Comparison of ENCODE assay signal across 24 cellular contexts in the genomic region with DNA sequence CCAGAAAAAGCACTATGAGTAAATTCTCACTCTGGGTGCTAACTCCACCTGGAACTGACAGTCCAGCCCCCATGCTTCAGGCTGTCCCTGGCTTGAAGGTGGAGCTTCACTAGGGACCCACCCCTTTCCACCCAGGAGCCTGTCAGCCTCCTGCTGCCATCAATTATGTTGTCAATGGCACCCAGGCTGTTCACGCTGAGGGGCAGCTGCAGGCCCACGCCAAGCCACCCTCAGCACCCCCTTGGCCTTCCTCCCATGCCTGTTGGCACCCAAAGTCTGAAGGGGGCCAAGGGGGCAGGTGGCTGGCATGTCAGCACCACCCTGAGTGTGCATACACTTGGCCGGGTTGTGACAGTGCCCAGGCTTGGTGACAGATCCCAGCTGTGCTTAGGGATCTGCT.
"Had no signal": no experiment of that assay in that cellular context is flagged by ENCODE, and none has a peak within 500 bp of the region (broad histone marks: within the 10 kb centered on the region; RNA-seq: fewer than 3 reads in every experiment).

No MANE protein-coding gene starts in this region.

- H3K27me3 Mint-ChIP-seq: central memory CD8-positive, alpha-beta T cell had no signal

- H3K27ac Mint-ChIP-seq: naive thymus-derived CD4-positive, alpha-beta T cell; nephron had no signal

- H3K9me3 Mint-ChIP-seq: nephron had no signal

- ATAC-seq: foreskin keratinocyte; left cardiac atrium; left lung; naive thymus-derived CD4-positive, alpha-beta T cell; psoas muscle had no signal

- H3K4me1 Mint-ChIP-seq: central memory CD8-positive, alpha-beta T cell; naive thymus-derived CD4-positive, alpha-beta T cell had no signal

- DNase-seq: dermis blood vessel endothelial cell; effector memory CD4-positive, alpha-beta T cell; foreskin keratinocyte; hypothalamus; left cardiac atrium; mesenchymal stem cell; midbrain; naive thymus-derived CD4-positive, alpha-beta T cell; occipital lobe; ovary; psoas muscle; sigmoid colon; stimulated activated CD4-positive, alpha-beta T cell treated with anti-CD3 and anti-CD28 coated beads, Interleukin-15, amount 100 ng/mL, for 24 hours; stimulated activated CD4-positive, alpha-beta T cell treated with anti-CD3 and anti-CD28 coated beads, Interleukin-2, amount 100 ng/mL, for 48 hours; stimulated activated naive CD4-positive, alpha-beta T cell treated with Interleukin-2 at 50 U/mL for 16 hours had no signal

- H3K4me3 ChIP-seq: coronary artery, esophagus muscularis mucosa, left lung, ovary, psoas muscle, sigmoid colon, thoracic aorta, tibial nerve, vagina had no signal

- FAIRE-seq: endothelial cell of umbilical vein had no signal

- H3K4me3 Mint-ChIP-seq: central memory CD8-positive, alpha-beta T cell; naive thymus-derived CD4-positive, alpha-beta T cell; nephron had no signal

- H3K27ac ChIP-seq: coronary artery, esophagus muscularis mucosa, foreskin keratinocyte, left lung, ovary, psoas muscle, sigmoid colon, thoracic aorta, tibial nerve, vagina had no signal

- H3K4me1 ChIP-seq: esophagus muscularis mucosa, foreskin keratinocyte, left lung, psoas muscle, sigmoid colon, tibial nerve, vagina had no signal

- H3K36me3 Mint-ChIP-seq: naive thymus-derived CD4-positive, alpha-beta T cell had no signal

- H3K36me3 ChIP-seq: esophagus muscularis mucosa, left lung, ovary, sigmoid colon, thoracic aorta, tibial nerve, vagina had no signal

- H3K9me3 ChIP-seq: esophagus muscularis mucosa, left lung, ovary, psoas muscle, sigmoid colon, thoracic aorta, tibial nerve, vagina had no signal
